Comparison of ENCODE assay signal across 8 cellular contexts in the genomic region with DNA sequence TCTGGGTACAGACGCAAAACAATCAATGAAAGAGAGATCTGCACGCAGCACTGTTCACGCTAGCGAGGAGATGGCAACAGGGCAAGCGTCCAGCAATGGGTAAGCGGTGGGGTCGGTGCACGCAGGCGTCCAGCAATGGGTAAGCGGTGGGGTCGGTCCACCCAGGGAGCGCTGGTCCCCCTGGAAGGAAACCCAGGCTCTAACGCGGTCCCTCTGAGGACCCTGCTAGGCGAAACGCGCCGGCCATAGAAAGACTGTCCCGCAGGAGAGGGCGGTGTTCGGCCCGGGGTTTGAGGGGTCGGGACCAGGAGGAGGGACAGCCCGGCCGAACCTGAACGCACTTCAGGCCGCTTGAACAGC. TPM values are rescaled to one million over a fixed set of nuclear protein-coding genes. Genes with fewer than 3 reads are reported as not detected.
A peak's percentile ranks its signal among the peaks of the same experiment; 100 is the strongest.
DNase-seq lines count a peak whose midpoint lies in the region; ATAC-seq and TF ChIP-seq lines count a peak whose summit lies in the region.

No MANE protein-coding gene starts in this region.

- H3K9me3 Mint-ChIP-seq in type B pancreatic cell = no peaks in the 10 kb centered on the region

- ATAC-seq in GM21528 (IDR thresholded peaks at IDR 0.05; ENCODE audit: low FRiP score, unreplicated experiment) (peak; percentile 32), lower lobe of right lung (peak; percentile 47 to 48)

- peak in 4 of 61 donors; percentile 19 to 64 (median 42) for DNase-seq in caudate nucleus (lab: John Stamatoyannopoulos, UW)
- DNase-seq in lower lobe of right lung = peak; percentile 54
- no peak for DNase-seq in type B pancreatic cell (ENCODE audit: extremely low spot score, unreplicated experiment)
- no peak for DNase-seq in RPMI8226
- DNase-seq in NCI-H345 treated with DMSO at 0.1 percent for 48 hours (lab: John Stamatoyannopoulos, UW; ENCODE audit: unreplicated experiment) = no peak

- peaks cover 80% of the 10 kb centered on the region for H3K79me2 ChIP-seq in DOHH2 (ENCODE audit: control insufficient read depth, low read length)

- H3K27ac Mint-ChIP-seq in type B pancreatic cell = peak overlapping the region; percentile 95

- H3K36me3 Mint-ChIP-seq in type B pancreatic cell = peaks cover 13% of the 10 kb centered on the region

- no peaks in the 10 kb centered on the region for H3K9me3 ChIP-seq in DOHH2 (ENCODE audit: control insufficient read depth, insufficient read depth, low read length)
- no peaks in the 10 kb centered on the region for H3K9me3 ChIP-seq in HUES6 (ENCODE audit: control insufficient read depth, insufficient read depth, low read depth, low read length)
- H3K9me3 ChIP-seq in lower lobe of right lung = no peaks in the 10 kb centered on the region

- peak overlapping the region; percentile 97 for H3K4me3 Mint-ChIP-seq in type B pancreatic cell

- H3K27ac ChIP-seq in DOHH2 (ENCODE audit: low read depth, low read length) (peak overlapping the region; percentile 77), HUES6 (ENCODE audit: low read depth, low read length) (peak overlapping the region; percentile 91), caudate nucleus (ENCODE audit: low read depth, low read length) (peak overlapping the region; percentile 88), lower lobe of right lung (peak overlapping the region; percentile 87)

- peak overlapping the region; percentile 94 for H3K9ac ChIP-seq in HUES6 (ENCODE audit: low read length)

- H3K4me2 ChIP-seq in DOHH2 (ENCODE audit: low read length) = peak overlapping the region; percentile 70

- peaks cover 5% of the 10 kb centered on the region for H3K4me1 Mint-ChIP-seq in type B pancreatic cell (ENCODE audit: unreplicated experiment)

- H3K4me3 ChIP-seq in DOHH2 (ENCODE audit: low read length) = peak overlapping the region; percentile 80
- H3K4me3 ChIP-seq in HUES6 (ENCODE audit: low read depth, low read length) = peak overlapping the region; percentile 92
- peak overlapping the region; percentile 98 for H3K4me3 ChIP-seq in lower lobe of right lung

- 0 out of 2 replicates have a peak, but pooled peaks cover 7% of the 10 kb centered on the region for H4K20me1 ChIP-seq in DOHH2 (ENCODE audit: control insufficient read depth, insufficient read depth, low read depth, low read length)

- H3K9me2 ChIP-seq in DOHH2 (replicated peaks; ENCODE audit: control insufficient read depth, low read length) = no peaks in the 10 kb centered on the region

- H3K4me1 ChIP-seq in DOHH2 (ENCODE audit: control insufficient read depth, low read length) (peaks cover 23% of the 10 kb centered on the region; the same call in 1 of the 2 replicates), HUES6 (ENCODE audit: control insufficient read depth, insufficient read depth, low read length) (peaks cover 5% of the 10 kb centered on the region; the same call in 1 of the 2 replicates), lower lobe of right lung (peaks cover 25% of the 10 kb centered on the region)

- no peak for TF ChIP-seq CTCF in DOHH2 (IDR thresholded peaks at IDR 0.05; ENCODE audit: low read depth, low read length, poor library complexity, severe bottlenecking)
- TF ChIP-seq CTCF in lower lobe of right lung (IDR thresholded peaks at IDR 0.05) = no peak
- TF ChIP-seq CTCF in type B pancreatic cell (conservative IDR thresholded peaks at IDR 0.05) = no peak

- no peaks in the 10 kb centered on the region for H3K27me3 ChIP-seq in DOHH2 (ENCODE audit: control insufficient read depth, low read length)
- H3K27me3 ChIP-seq in HUES6 (ENCODE audit: control insufficient read depth, insufficient read depth, low read length) = no peaks in the 10 kb centered on the region
- no peaks in the 10 kb centered on the region for H3K27me3 ChIP-seq in lower lobe of right lung (ENCODE audit: low read depth)

- peaks cover 8% of the 10 kb centered on the region; the same call in 1 of the 2 replicates for H3F3A ChIP-seq in DOHH2 (ENCODE audit: control insufficient read depth, insufficient read depth)

- no peaks in the 10 kb centered on the region for H3K27me3 Mint-ChIP-seq in type B pancreatic cell

- intact Hi-C loops in lower lobe of right lung (cut with DNase I) = no loop called here

- H3K36me3 ChIP-seq in DOHH2 (ENCODE audit: control insufficient read depth, low read length) = peaks cover 49% of the 10 kb centered on the region
- H3K36me3 ChIP-seq in HUES6 (ENCODE audit: control insufficient read depth, insufficient read depth, low read length) = peaks cover 16% of the 10 kb centered on the region
- peaks cover 5% of the 10 kb centered on the region for H3K36me3 ChIP-seq in lower lobe of right lung

RNA-seq across cellular contexts. Expression of gene PGAM5, which starts 0.6 kb away (rescaled TPM):
- total RNA-seq in lower lobe of right lung (21.7 TPM), type B pancreatic cell (ENCODE audit: low replicate concordance) (40.0 and 41.0 TPM in 2 replicates)

RNA-seq across cellular contexts. Expression of gene PXMP2, which starts 22.7 kb away (rescaled TPM):
- 16.9 TPM for total RNA-seq in lower lobe of right lung
- 23.6 and 38.5 TPM in 2 replicates for total RNA-seq in type B pancreatic cell (ENCODE audit: low replicate concordance)

RNA-seq across cellular contexts. Expression of gene POLE, which starts 22.9 kb away (rescaled TPM):
- total RNA-seq in lower lobe of right lung = 28.0 TPM
- 67.3 and 113 TPM in 2 replicates for total RNA-seq in type B pancreatic cell (ENCODE audit: low replicate concordance)

RNA-seq across cellular contexts. Expression of gene ANKLE2, which starts 51.6 kb away (rescaled TPM):
- 49.6 TPM for total RNA-seq in lower lobe of right lung
- total RNA-seq in type B pancreatic cell (ENCODE audit: low replicate concordance) = 65.1 and 75.9 TPM in 2 replicates
